Comparison of ENCODE assay signal across 11 cellular contexts in the genomic region with DNA sequence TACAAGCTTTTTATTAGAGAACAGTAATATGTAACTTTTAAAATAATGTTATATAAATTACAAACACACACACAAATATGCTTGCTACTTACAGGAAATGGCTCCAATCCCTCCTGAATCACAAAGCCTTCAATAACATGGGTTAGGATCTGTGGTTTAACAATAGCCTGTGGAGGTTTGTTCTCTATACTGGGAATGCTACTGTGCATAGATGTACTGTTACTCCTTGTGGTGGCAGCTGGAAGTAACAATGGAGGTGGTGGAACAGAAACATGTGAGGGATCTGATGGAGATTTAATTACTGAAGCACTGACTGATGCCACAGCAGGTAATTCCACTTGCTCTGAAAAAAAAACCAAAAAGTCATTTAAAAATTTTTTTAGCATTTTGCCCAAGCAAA.
DNase-seq lines count a peak whose midpoint lies in the region; ATAC-seq lines count a peak whose summit lies in the region.
"Had no signal": no experiment of that assay in that cellular context is flagged by ENCODE, and none has a peak within 500 bp of the region (broad histone marks: within the 10 kb centered on the region; RNA-seq: fewer than 3 reads in every experiment).

No MANE protein-coding gene starts in this region.

- ATAC-seq in GM21737 (IDR thresholded peaks at IDR 0.05; ENCODE audit: unreplicated experiment) (no peak), GM21360 (IDR thresholded peaks at IDR 0.05; ENCODE audit: unreplicated experiment) (no peak)

- peak; percentile 16 for DNase-seq in EL
- DNase-seq in HT-29 (ENCODE audit: low spot score), result peak; percentile 54
- peak; percentile 11 for DNase-seq in astrocyte of the hippocampus (ENCODE audit: low read depth, low spot score)
- peak; percentile 10 for DNase-seq in kidney tubule cell (ENCODE audit: low spot score)
- no peak for DNase-seq in hippocampal formation (lab: John Stamatoyannopoulos, UW)
- DNase-seq: dorsolateral prefrontal cortex; GF-D8; stimulated activated CD4-positive, alpha-beta T cell treated with anti-CD3 and anti-CD28 coated beads, Interleukin-4, amount 100 ng/mL, for 4 hours; testis had no signal

Comparison
In these comparisons a context has a peak if more than half of its experiments do, and no peak if none do; other contexts are left out.
1. DNase-seq: peak in EL (single experiment), HT-29 (single experiment), astrocyte of the hippocampus (single experiment) and kidney tubule cell (single experiment); none in hippocampal formation (0 of 2).